1 cellular context compared by ENCODE assay signal in genomic region chr16:67029249-67030096, GRCh38.
TF ChIP-seq lines count a peak whose summit lies in the region.

No MANE protein-coding gene starts in this region.

TF ChIP-seq in K562, 482 proteins besides CTCF, POLR2A, EP300 and RAD21 (continued from another document and continues in another):
- TF ChIP-seq MNT (conservative IDR thresholded peaks at IDR 0.05) (peak in 1 of 2 experiments; percentile 55; a peak in 2 of 4 replicates), ZNF280A (IDR thresholded peaks at IDR 0.05; ENCODE audit: low read depth, partially characterized antibody) (no peak), ELF1 (tag; IDR thresholded peaks at IDR 0.05) (peak; percentile 86), GATAD2B (IDR thresholded peaks at IDR 0.05; ENCODE audit: borderline replicate concordance) (peak; percentile 56), ARID4B (CRISPR knock-in tag; IDR thresholded peaks at IDR 0.05) (peak; percentile 64), CUX1 (CRISPR knock-in tag; IDR thresholded peaks at IDR 0.05) (0 out of 2 replicates have a peak, but pooled peaks have one; percentile 22), ZNF140 (CRISPR knock-in tag; IDR thresholded peaks at IDR 0.05) (no peak), ZNF830 (CRISPR knock-in tag; IDR thresholded peaks at IDR 0.05) (peak; percentile 21; the same call in 1 of the 2 replicates), NONO (IDR thresholded peaks at IDR 0.05; ENCODE audit: low read depth in 2 of 2, low read length in 1 of 2) (peak; percentile 29 to 68; a peak in 2 of 4 replicates), ILK (tag; IDR thresholded peaks at IDR 0.05; ENCODE audit: borderline replicate concordance, low read depth) (no peak), ATF7 (IDR thresholded peaks at IDR 0.05) (0 out of 2 replicates have a peak, but pooled peaks have one; percentile 35), ETV1 (tag; conservative IDR thresholded peaks at IDR 0.05; ENCODE audit: low read depth) (0 out of 2 replicates have a peak, but pooled peaks have one; percentile 50), GABPA (tag; conservative IDR thresholded peaks at IDR 0.05; ENCODE audit: low read depth) (peak; percentile 74), ZBTB11 (CRISPR knock-in tag; IDR thresholded peaks at IDR 0.05) (peak in 1 of 3 experiments; percentile 64; a peak in 2 of 6 replicates), NEUROD1 (IDR thresholded peaks at IDR 0.05; ENCODE audit: borderline replicate concordance, low read depth, low read length, partially characterized antibody) (peak; percentile 20), POLR2H (tag; IDR thresholded peaks at IDR 0.05; ENCODE audit: low read depth) (no peak), HDAC1 (IDR thresholded peaks at IDR 0.05) (0 out of 4 replicates have a peak, but pooled peaks of 1 of the 2 experiments have one; percentile 24), ZNF511 (CRISPR knock-in tag; IDR thresholded peaks at IDR 0.05) (peak; percentile 62; the same call in 1 of the 2 replicates), POLR2AphosphoS5 (IDR thresholded peaks at IDR 0.05; ENCODE audit: control insufficient read depth, insufficient read depth, low read depth, low read length) (peak; percentile 37; the same call in 1 of the 2 replicates), ATF1 (CRISPR knock-in tag; IDR thresholded peaks at IDR 0.05) (no peak), ATF1 (tag; IDR thresholded peaks at IDR 0.05) (0 out of 2 replicates have a peak, but pooled peaks have one; percentile 14), HDAC6 (IDR thresholded peaks at IDR 0.05; ENCODE audit: low read depth, low read length) (no peak), CBFA2T3 (IDR thresholded peaks at IDR 0.05) (peak; percentile 42), UBTF (IDR thresholded peaks at IDR 0.05; ENCODE audit: borderline replicate concordance in 1 of 2, low read depth in 2 of 2, low read length in 2 of 2) (peak; percentile 86; a peak in 3 of 4 replicates), NRF1 (conservative IDR thresholded peaks at IDR 0.05 in 1 of 2, IDR thresholded peaks at IDR 0.05 in 1 of 2) (peak in 1 of 2 experiments; percentile 59; a peak in 2 of 4 replicates), NCOA6 (IDR thresholded peaks at IDR 0.05) (peak; percentile 72), KLF16 (IDR thresholded peaks at IDR 0.05) (0 out of 2 replicates have a peak, but pooled peaks have one; percentile 5), MAZ (CRISPR knock-in tag; conservative IDR thresholded peaks at IDR 0.05 in 1 of 2, IDR thresholded peaks at IDR 0.05 in 1 of 2) (peak; percentile 35 to 76; a peak in 1 of 4 replicates), HOMEZ (CRISPR knock-in tag; IDR thresholded peaks at IDR 0.05) (no peak)
